In the genomic region with DNA sequence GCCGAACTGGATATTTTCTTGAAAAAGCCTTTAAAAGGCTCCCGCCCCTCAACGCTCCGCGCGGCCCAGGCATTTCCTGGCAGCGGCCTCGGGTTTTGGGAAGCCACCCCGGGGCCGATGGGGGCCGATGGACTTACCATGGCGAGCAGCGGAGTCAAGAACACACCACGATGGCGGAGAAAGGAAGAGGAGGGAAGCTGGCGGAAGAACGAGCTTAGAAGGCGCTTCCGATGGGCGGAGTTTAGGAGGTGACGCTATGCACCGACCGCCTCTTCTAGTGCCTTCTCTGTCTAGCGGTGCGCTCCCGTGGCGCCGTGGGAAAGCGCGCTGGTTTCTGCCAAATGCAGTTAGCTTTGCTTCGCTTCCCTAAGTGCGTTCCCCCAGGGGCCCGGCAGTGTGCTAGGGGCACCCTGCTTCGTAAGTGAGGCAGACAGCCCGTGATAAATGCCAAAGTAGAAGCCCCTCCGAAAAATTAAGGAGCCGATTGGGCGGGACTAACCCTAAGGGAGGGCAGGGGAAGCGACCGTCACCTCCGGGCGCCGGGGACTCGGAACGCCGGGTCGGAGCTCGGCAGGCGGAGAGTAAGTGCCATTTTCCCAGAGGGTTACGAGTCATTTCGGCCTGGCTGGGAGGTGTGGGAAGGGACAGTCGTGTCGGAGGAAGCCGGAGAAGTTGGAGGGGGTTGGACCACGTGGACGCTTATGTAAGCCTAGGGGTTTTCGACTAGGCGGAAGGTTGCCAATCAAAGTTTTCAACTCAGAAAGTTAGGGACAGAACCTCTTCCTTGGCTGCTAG, we compare ENCODE assay signal across 8 cellular contexts. TPM values are rescaled to one million over a fixed set of nuclear protein-coding genes. Genes with fewer than 3 reads are reported as not detected.
DNase-seq lines count a peak whose midpoint lies in the region; ATAC-seq, FAIRE-seq and TF ChIP-seq lines count a peak whose summit lies in the region.

A gene (minus strand): TSS at position 194 of the 795 bp plus-strand sequence. CDS start 54 bp downstream, at position 140.

- H4K20me1 ChIP-seq in fibroblast of lung (ENCODE audit: control insufficient read depth, extremely low read depth, insufficient read depth, low read length) = peaks cover 4% of the 10 kb centered on the region

- H3K27me3 ChIP-seq in fibroblast of lung (ENCODE audit: control insufficient read depth, insufficient read depth, low read length) = no peaks in the 10 kb centered on the region

- peak; percentile 76 for FAIRE-seq in H54 (lab: Jason Lieb, UNC)

- H3K9me3 ChIP-seq in fibroblast of lung (ENCODE audit: control insufficient read depth, insufficient read depth, low read depth, low read length) = no peaks in the 10 kb centered on the region

- H3K4me3 ChIP-seq in fibroblast of lung (replicated peaks in 1 of 4; ENCODE audit: control extremely low read depth in 1 of 4, insufficient read depth in 1 of 4, low read depth in 3 of 4, low read length in 4 of 4) = peak within 1 kb of the TSS; percentile 68 to 95 (median 80)

- H3K27ac Mint-ChIP-seq in activated T-helper 17 cell treated with anti-CD3 and anti-CD28 coated beads, Interleukin-2, amount 50 U/mL, for 72 hours = peak within 1 kb of the TSS; percentile 89
- peak within 1 kb of the TSS; percentile 94 to 98 (median 97) for H3K27ac Mint-ChIP-seq in naive thymus-derived CD8-positive, alpha-beta T cell

- no peaks in the 10 kb centered on the region for H3K4me1 Mint-ChIP-seq in activated T-helper 17 cell treated with anti-CD3 and anti-CD28 coated beads, Interleukin-2, amount 50 U/mL, for 72 hours
- H3K4me1 Mint-ChIP-seq in naive thymus-derived CD8-positive, alpha-beta T cell = peaks cover 0 to 46% (median 28%) of the 10 kb centered on the region in 4 donors

- H3K4me3 Mint-ChIP-seq in activated T-helper 17 cell treated with anti-CD3 and anti-CD28 coated beads, Interleukin-2, amount 50 U/mL, for 72 hours = peak within 1 kb of the TSS; percentile 90
- H3K4me3 Mint-ChIP-seq in naive thymus-derived CD8-positive, alpha-beta T cell = peak within 1 kb of the TSS; percentile 92 to 97 (median 95)

- peak within 1 kb of the TSS; percentile 27 for H3K4me2 ChIP-seq in fibroblast of lung (ENCODE audit: extremely low read depth, insufficient read depth, low read length)

- H3K36me3 Mint-ChIP-seq in activated T-helper 17 cell treated with anti-CD3 and anti-CD28 coated beads, Interleukin-2, amount 50 U/mL, for 72 hours (ENCODE audit: low read depth) = peaks cover 48% of the 10 kb centered on the region
- H3K36me3 Mint-ChIP-seq in naive thymus-derived CD8-positive, alpha-beta T cell = peaks cover 0 to 37% (median 4%) of the 10 kb centered on the region in 3 donors

- ATAC-seq in activated T-helper 17 cell treated with anti-CD3 and anti-CD28 coated beads, Interleukin-2, amount 50 U/mL, for 72 hours (replicated peaks) = peak; percentile 95
- ATAC-seq in naive thymus-derived CD8-positive, alpha-beta T cell = peak; percentile 93

- DNase-seq in ELF-1 (ENCODE audit: low read depth, low spot score) = peak; percentile 96
- DNase-seq in H54 (ENCODE audit: insufficient read length, low spot score) = peak; percentile 50
- DNase-seq in LoVo (ENCODE audit: low spot score) = peak; percentile 82
- DNase-seq in RWPE1 (ENCODE audit: low spot score) = peak; percentile 72
- DNase-seq in fibroblast of lung (ENCODE audit: low read depth in 2 of 2) = peak; percentile 89 to 90
- peak; percentile 60 to 90 (median 80) for DNase-seq in naive thymus-derived CD8-positive, alpha-beta T cell
- peak; percentile 67 to 87 (median 77) for DNase-seq in stimulated activated naive CD4-positive, alpha-beta T cell (lab: John Stamatoyannopoulos, UW)

- no peaks in the 10 kb centered on the region for H3K9me3 Mint-ChIP-seq in activated T-helper 17 cell treated with anti-CD3 and anti-CD28 coated beads, Interleukin-2, amount 50 U/mL, for 72 hours
- no peaks in the 10 kb centered on the region for H3K9me3 Mint-ChIP-seq in naive thymus-derived CD8-positive, alpha-beta T cell

- peak; percentile 84 for TF ChIP-seq POLR2A in H54 (IDR thresholded peaks at IDR 0.05; ENCODE audit: low read depth, low read length)

- no peaks in the 10 kb centered on the region for H3K27me3 Mint-ChIP-seq in activated T-helper 17 cell treated with anti-CD3 and anti-CD28 coated beads, Interleukin-2, amount 50 U/mL, for 72 hours
- no peaks in the 10 kb centered on the region for H3K27me3 Mint-ChIP-seq in naive thymus-derived CD8-positive, alpha-beta T cell

- peak within 1 kb of the TSS; percentile 67 for H2AFZ ChIP-seq in fibroblast of lung (ENCODE audit: low read length)

- H3K27ac ChIP-seq in RWPE1 (peak within 1 kb of the TSS; percentile 96), fibroblast of lung (ENCODE audit: insufficient read depth, low read length) (peak within 1 kb of the TSS; percentile 87)

- CTCF ChIA-PET in RWPE1 (lab: Yijun Ruan, JAX) = interaction anchor here (0.6 to 1.0 kb wide), 3 partner anchors 11 to 152 kb away, joined by 3 to 7 read pairs (median 4); no protein-coding TSS in a partner anchor

- H3K4me1 ChIP-seq in fibroblast of lung (ENCODE audit: control insufficient read depth, extremely low read depth, insufficient read depth, low read length) = no peaks in the 10 kb centered on the region

- POLR2A ChIA-PET in RWPE1 (lab: Yijun Ruan, JAX; ENCODE audit: low non-redundant PET) = interaction anchor here (0.7 to 0.9 kb wide), 3 partner anchors 61 to 308 kb away, joined by 3 to 9 read pairs (median 4); a partner anchor contains a TSS
- POLR2A ChIA-PET in naive thymus-derived CD8-positive, alpha-beta T cell (lab: Charles Lee) = interaction anchor here (0.5 to 3.1 kb wide), 26 partner anchors 10 to 323 kb away, joined by 3 to 43 read pairs (median 4); a partner anchor contains a TSS

- H3K79me2 ChIP-seq in fibroblast of lung (ENCODE audit: control insufficient read depth, insufficient read depth, low read length) = peaks cover 43% of the 10 kb centered on the region

- peak within 1 kb of the TSS; percentile 88 for H3K9ac ChIP-seq in fibroblast of lung (ENCODE audit: insufficient read depth, low read length)

- H3K36me3 ChIP-seq in fibroblast of lung (ENCODE audit: control insufficient read depth, insufficient read depth, low read length) = peaks cover 1% of the 10 kb centered on the region

- TF ChIP-seq CTCF in RWPE1 (conservative IDR thresholded peaks at IDR 0.05; ENCODE audit: low read depth) = no peak
- no peak for TF ChIP-seq CTCF in fibroblast of lung (conservative IDR thresholded peaks at IDR 0.05 in 1 of 2, IDR thresholded peaks at IDR 0.05 in 1 of 2; ENCODE audit: low read depth in 1 of 2, low read length in 2 of 2)

RNA-seq across cellular contexts. Expression of the gene that starts here (rescaled TPM):
- 1,000 to 10,000 TPM; 2,393 to 3,257 TPM for total RNA-seq in activated T-helper 17 cell treated with anti-CD3 and anti-CD28 coated beads, Interleukin-2, amount 50 U/mL, for 72 hours
- total RNA-seq in fibroblast of lung = 2,034 and 3,576 TPM in 2 replicates
- 2,665 and 3,799 TPM in 2 replicates for polyA plus RNA-seq in fibroblast of lung
- 2,875 and 3,814 TPM in 2 replicates for polyA plus RNA-seq in fibroblast of lung (2012)
- polyA minus RNA-seq in fibroblast of lung (ENCODE audit: low replicate concordance) = 7.5 and 33.7 TPM in 2 replicates
- total RNA-seq in naive thymus-derived CD8-positive, alpha-beta T cell = 1,000 to 10,000 TPM; 3,863 to 3,911 TPM
- 1,000 to 10,000 TPM; 4,465 to 5,898 (median 5,767) TPM for polyA plus RNA-seq in naive thymus-derived CD8-positive, alpha-beta T cell

Comparison
In these comparisons a context has a peak if more than half of its experiments do, and no peak if none do; other contexts are left out.
1. Peak in every context shown above with its lines: DNase-seq, ATAC-seq, H3K4me3 ChIP-seq and H3K27ac ChIP-seq.